ENCODE assay signal across 1 cellular context in genomic region chr18:26863122-26863879, GRCh38.
TF ChIP-seq lines count a peak whose summit lies in the region.

No MANE protein-coding gene starts in this region.

TF ChIP-seq in WTC11, 78 proteins besides CTCF, POLR2A, EP300 and RAD21 (continued from another document):
- peak; percentile 65; the same call in 1 of the 2 replicates for TF ChIP-seq FOXP4 (CRISPR knock-in tag; IDR thresholded peaks at IDR 0.05)
- TF ChIP-seq FOXK1 (CRISPR knock-in tag; IDR thresholded peaks at IDR 0.05): peak; percentile 17; the same call in 1 of the 2 replicates
- peak; percentile 61; the same call in 1 of the 2 replicates for TF ChIP-seq MAX (CRISPR knock-in tag; IDR thresholded peaks at IDR 0.05)
- peak; percentile 79 for TF ChIP-seq ETV6 (CRISPR knock-in tag; IDR thresholded peaks at IDR 0.05)
- no peak for TF ChIP-seq MLX (CRISPR knock-in tag; IDR thresholded peaks at IDR 0.05)
- no peak for TF ChIP-seq GABPB1 (CRISPR knock-in tag; IDR thresholded peaks at IDR 0.05)
- TF ChIP-seq NFE2L1 (CRISPR knock-in tag; IDR thresholded peaks at IDR 0.05): no peak
- TF ChIP-seq E2F5 (CRISPR knock-in tag; IDR thresholded peaks at IDR 0.05): peak; percentile 65; the same call in 1 of the 2 replicates
- TF ChIP-seq PRRX2 (CRISPR knock-in tag; IDR thresholded peaks at IDR 0.05): no peak
- TF ChIP-seq AFF4 (CRISPR knock-in tag; IDR thresholded peaks at IDR 0.05; ENCODE audit: borderline replicate concordance): no peak
- peak; percentile 53; the same call in 1 of the 2 replicates for TF ChIP-seq SP1 (CRISPR knock-in tag; conservative IDR thresholded peaks at IDR 0.05)
